In genomic region chr2:80073134-80073561, GRCh38 we compare ENCODE assay signal across 9 cellular contexts.
DNase-seq lines count a peak whose midpoint lies in the region; ATAC-seq and TF ChIP-seq lines count a peak whose summit lies in the region.
"Had no signal": no experiment of that assay in that cellular context is flagged by ENCODE, and none has a peak within 500 bp of the region (broad histone marks: within the 10 kb centered on the region; RNA-seq: fewer than 3 reads in every experiment).

No MANE protein-coding gene starts in this region.

- TF ChIP-seq CTCF in A673 (conservative IDR thresholded peaks at IDR 0.05; ENCODE audit: low read depth, low read length) (peak; percentile 72), cardiac muscle cell (IDR thresholded peaks at IDR 0.05; ENCODE audit: low read depth, low read length) (peak; percentile 59)

- H3K36me3 Mint-ChIP-seq in activated naive CD8-positive, alpha-beta T cell treated with anti-CD3 and anti-CD28 coated beads for 36 hours: no peaks in the 10 kb centered on the region
- H3K36me3 Mint-ChIP-seq: immature natural killer cell had no signal

- H3K27ac Mint-ChIP-seq in activated naive CD8-positive, alpha-beta T cell treated with anti-CD3 and anti-CD28 coated beads for 36 hours: no peak overlapping the region
- H3K27ac Mint-ChIP-seq: immature natural killer cell had no signal

- H3K4me3 ChIP-seq in A673 (ENCODE audit: low read depth, low read length, poor library complexity, severe bottlenecking) (no peak overlapping the region), cardiac muscle cell (no peak overlapping the region)

- H3K27me3 Mint-ChIP-seq in activated naive CD8-positive, alpha-beta T cell treated with anti-CD3 and anti-CD28 coated beads for 36 hours: peaks cover 7% of the 10 kb centered on the region

- H3K27ac ChIP-seq in A673 (ENCODE audit: low read depth, low read length, poor library complexity, severe bottlenecking): no peak overlapping the region
- no peak overlapping the region for H3K27ac ChIP-seq in cardiac muscle cell

- CTCF ChIA-PET in A673 (lab: Charles Lee): no interaction called here

- intact Hi-C loops in A673 (cut with micrococcal nuclease; ENCODE audit: unreplicated experiment) (loop anchor here (1.0 to 10.0 kb wide), 3 partner anchors 136 to 422 kb away; no protein-coding TSS in a partner anchor), sciatic nerve (cut with DNase I) (no loop called here)

- H3K9me3 Mint-ChIP-seq in activated naive CD8-positive, alpha-beta T cell treated with anti-CD3 and anti-CD28 coated beads for 36 hours: no peaks in the 10 kb centered on the region

- DNase-seq in A673 (ENCODE audit: low spot score) (peak; percentile 79), GDM1 (lab: John Stamatoyannopoulos, UW) (peak; percentile 6), NCI-H2171 treated with DMSO at 0.1 percent for 48 hours (lab: John Stamatoyannopoulos, UW) (peak; percentile 76), cardiac muscle cell (ENCODE audit: low read depth in 1 of 2, low spot score in 1 of 2) (peak; percentile 70 to 82), sciatic nerve (ENCODE audit: low spot score) (no peak)
- peak; percentile 3 for DNase-seq in activated naive CD8-positive, alpha-beta T cell treated with anti-CD3 and anti-CD28 coated beads for 36 hours

- H3K4me3 Mint-ChIP-seq in activated naive CD8-positive, alpha-beta T cell treated with anti-CD3 and anti-CD28 coated beads for 36 hours: no peak overlapping the region
- H3K4me3 Mint-ChIP-seq: immature natural killer cell had no signal

- H3K27me3 ChIP-seq in A673 (replicated peaks; ENCODE audit: insufficient read depth, low read depth, low read length, poor library complexity) (no peaks in the 10 kb centered on the region), cardiac muscle cell (no peaks in the 10 kb centered on the region)

- H3K36me3 ChIP-seq in A673 (ENCODE audit: insufficient read depth, low read length, poor library complexity, severe bottlenecking) (no peaks in the 10 kb centered on the region), cardiac muscle cell (no peaks in the 10 kb centered on the region)

- BruUV-seq in A673 (replicated peaks; lab: Mats Ljungman, UMichigan): no TSS peak

- H3K9me3 ChIP-seq in A673 (ENCODE audit: low read depth, low read length, poor library complexity, severe bottlenecking): no peaks in the 10 kb centered on the region
- H3K9me3 ChIP-seq in cardiac muscle cell (ENCODE audit: low read depth): no peaks in the 10 kb centered on the region

- H3K4me1 Mint-ChIP-seq in activated naive CD8-positive, alpha-beta T cell treated with anti-CD3 and anti-CD28 coated beads for 36 hours: no peaks in the 10 kb centered on the region
- H3K4me1 Mint-ChIP-seq: immature natural killer cell had no signal

- POLR2A ChIA-PET in A673 (lab: Charles Lee; ENCODE audit: low non-redundant PET): no interaction called here

- H3K4me1 ChIP-seq in A673 (ENCODE audit: insufficient read depth, low read length, poor library complexity, severe bottlenecking) (no peaks in the 10 kb centered on the region), cardiac muscle cell (ENCODE audit: low read depth) (peaks cover 3% of the 10 kb centered on the region)

- ATAC-seq in HG02852 (IDR thresholded peaks at IDR 0.05; ENCODE audit: unreplicated experiment) (peak; percentile 75), sciatic nerve (peak; percentile 41), HG03045 (IDR thresholded peaks at IDR 0.05; ENCODE audit: unreplicated experiment) (no peak)
